8 cellular contexts compared by ENCODE assay signal in the genomic region with DNA sequence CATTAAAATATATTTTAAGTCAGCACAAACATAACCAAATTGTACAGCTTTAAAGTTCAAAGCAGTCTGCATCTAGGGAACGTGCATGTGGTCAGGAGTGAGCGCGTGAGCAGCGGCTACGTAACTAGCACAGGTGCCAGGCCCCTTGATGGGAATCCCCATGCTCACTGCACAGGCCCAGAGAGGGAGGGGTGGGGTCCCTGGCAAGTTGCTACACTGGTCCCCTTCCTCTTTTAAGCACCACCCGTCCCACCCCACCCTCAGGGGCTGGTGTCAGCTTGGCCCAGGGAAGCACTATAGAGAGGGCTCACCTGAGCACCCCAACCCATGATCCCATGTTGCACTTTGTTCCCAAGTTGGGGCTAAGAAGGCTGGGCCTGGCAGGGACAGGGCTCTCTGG. TPM values are rescaled to one million over a fixed set of nuclear protein-coding genes. Genes with fewer than 3 reads are reported as not detected.
DNase-seq lines count a peak whose midpoint lies in the region; ATAC-seq, FAIRE-seq and TF ChIP-seq lines count a peak whose summit lies in the region.

No MANE protein-coding gene starts in this region.

- TF ChIP-seq CTCF in AG09309 (IDR thresholded peaks at IDR 0.05; ENCODE audit: control insufficient read depth, insufficient read depth, low read depth, low read length, missing control alignments) (no peak), astrocyte of the spinal cord (IDR thresholded peaks at IDR 0.05; ENCODE audit: low read depth, low read length) (no peak), HepG2 (CRISPR knock-in tag; IDR thresholded peaks at IDR 0.05) (no peak), transverse colon (IDR thresholded peaks at IDR 0.05) (no peak)

- no peaks in the 10 kb centered on the region for H3K9me3 ChIP-seq in HUES64 (ENCODE audit: insufficient read depth, low read depth, low read length)
- H3K9me3 ChIP-seq in HepG2 (ENCODE audit: low read length) = no peaks in the 10 kb centered on the region
- no peaks in the 10 kb centered on the region for H3K9me3 ChIP-seq in transverse colon

- DNase-seq in AG09309 (ENCODE audit: low read depth) (no peak), astrocyte of the spinal cord (ENCODE audit: low read depth, low spot score) (peak; percentile 21), HepG2 (ENCODE audit: low spot score) (no peak), transverse colon (peak; percentile 51), UCSD-AML1 (lab: John Stamatoyannopoulos, UW; ENCODE audit: unreplicated experiment) (no peak)

- TF ChIP-seq POLR2A in HepG2 (IDR thresholded peaks at IDR 0.05; ENCODE audit: insufficient read depth in 1 of 2, low read depth in 2 of 2, low read length in 2 of 2) (no peak), transverse colon (IDR thresholded peaks at IDR 0.05) (no peak)

- FAIRE-seq in HepG2 (lab: Jason Lieb, UNC) = no peak

- H3K4me3 ChIP-seq in AG09309 (ENCODE audit: control insufficient read depth, low read depth, low read length) (peak overlapping the region; percentile 65), HUES64 (ENCODE audit: low read length) (peak overlapping the region; percentile 96), astrocyte of the spinal cord (ENCODE audit: low read depth, low read length) (peak overlapping the region; percentile 55), HepG2 (replicated peaks in 1 of 3; ENCODE audit: insufficient read depth in 1 of 3, low read depth in 2 of 3, low read length in 3 of 3) (peak overlapping the region; percentile 58 to 100 (median 97); a peak in 5 of 6 replicates), transverse colon (peak overlapping the region; percentile 35 to 92 (median 88))

- H3K4me2 ChIP-seq in HepG2 (ENCODE audit: low read depth, low read length) = peak overlapping the region; percentile 82

- peaks cover 47% of the 10 kb centered on the region for H3K36me3 ChIP-seq in HUES64 (ENCODE audit: insufficient read depth, low read length)
- H3K36me3 ChIP-seq in HepG2 (replicated peaks in 1 of 2; ENCODE audit: control insufficient read depth in 1 of 2, insufficient read depth in 2 of 2, low read length in 2 of 2) = peaks cover 19 to 40% of the 10 kb centered on the region in 2 experiments
- peaks cover 0 to 6% (median 1%) of the 10 kb centered on the region in 4 donors for H3K36me3 ChIP-seq in transverse colon

- intact Hi-C loops in HepG2 (cut with micrococcal nuclease; ENCODE audit: unreplicated experiment) = loop anchor here (2.0 kb wide), 1 partner anchor 48 kb away; no protein-coding TSS in a partner anchor
- intact Hi-C loops in transverse colon (cut with DNase I; ENCODE audit: low total_unique reads) = no loop called here

- WGBS in HUES64 = 56% methylated on average over 6 of the region's 6 CpGs
- 33% methylated on average over 6 of the region's 6 CpGs for WGBS in HepG2 (ENCODE audit: low lambda C conversion rate)
- WGBS in transverse colon (ENCODE audit: low coverage in 1 of 2), 2 donors = 34% methylated on average over 6 of the region's 6 CpGs; no CpG with 5 or more reads in 1 of the 2 donors

- in situ Hi-C loops in astrocyte of the spinal cord (cut with HindIII; ENCODE audit: low sequenced_read_pairs) (no loop called here), HepG2 (cut with HindIII; ENCODE audit: extremely low pct_ligation_motif_present, low pct_unique_long_range_greater_than_20kb) (no loop called here), transverse colon (cut with MboI; ENCODE audit: low pct_ligation_motif_present in 1 of 4, low pct_unique_long_range_greater_than_20kb in 1 of 4, low sequenced_read_pairs in 3 of 4) (loop anchor here in 1 of 4 donors (5.0 kb wide), 1 partner anchor 63 kb away; a partner anchor contains a TSS)

- TF ChIP-seq RAD21 in HepG2 (CRISPR knock-in tag; IDR thresholded peaks at IDR 0.05) = no peak

- TF ChIP-seq EP300 in HepG2 (IDR thresholded peaks at IDR 0.05; ENCODE audit: low read depth in 2 of 2, low read length in 2 of 2) (no peak), HepG2 (CRISPR knock-in tag; IDR thresholded peaks at IDR 0.05; ENCODE audit: borderline replicate concordance) (no peak), transverse colon (IDR thresholded peaks at IDR 0.05; ENCODE audit: low read depth) (no peak)

- H2AFZ ChIP-seq in HepG2 (ENCODE audit: low read length) = no peak overlapping the region

- H3K4me1 ChIP-seq in HUES64 (ENCODE audit: insufficient read depth, low read length) (no peaks in the 10 kb centered on the region; the same call in 1 of the 2 replicates), HepG2 (ENCODE audit: insufficient read depth, low read length) (peaks cover 21% of the 10 kb centered on the region), transverse colon (peaks cover 16 to 43% (median 26%) of the 10 kb centered on the region in 4 donors)

- no peaks in the 10 kb centered on the region for H4K20me1 ChIP-seq in HepG2 (ENCODE audit: insufficient read depth, low read length)

- BruUV-seq in HepG2 (replicated peaks; lab: Mats Ljungman, UMichigan) = no TSS peak

- peaks cover 13% of the 10 kb centered on the region for H3K79me2 ChIP-seq in HepG2 (ENCODE audit: insufficient read depth, low read length)

- H3K27me3 ChIP-seq in HUES64 (ENCODE audit: insufficient read depth, low read length) (no peaks in the 10 kb centered on the region), HepG2 (ENCODE audit: control insufficient read depth in 1 of 2, insufficient read depth in 2 of 2, low read length in 2 of 2) (no peaks in the 10 kb centered on the region), transverse colon (no peaks in the 10 kb centered on the region)

- POLR2A ChIA-PET in HepG2 (lab: Yijun Ruan, JAX) = interaction anchor here (0.8 to 1.8 kb wide), 2 partner anchors 24 to 78 kb away, joined by 3 to 4 read pairs; a partner anchor contains a TSS

- peak overlapping the region; percentile 95 for H3K9ac ChIP-seq in HUES64 (ENCODE audit: low read depth, low read length)
- peak overlapping the region; percentile 95 for H3K9ac ChIP-seq in HepG2 (ENCODE audit: insufficient read depth, low read depth, low read length)

- CTCF ChIA-PET in HepG2 (lab: Yijun Ruan, JAX; ENCODE audit: low intra/inter-chr PET ratio, low total read pairs) = no interaction called here

- ATAC-seq in HepG2 (peak; percentile 6; the same call in 2 of the 3 replicates), HG03520 (IDR thresholded peaks at IDR 0.05; ENCODE audit: unreplicated experiment) (no peak), GM18519 (IDR thresholded peaks at IDR 0.05; ENCODE audit: low FRiP score, unreplicated experiment) (no peak)

- peak overlapping the region; percentile 91 for H3K27ac ChIP-seq in HUES64 (ENCODE audit: low read depth, low read length)
- H3K27ac ChIP-seq in HepG2 (ENCODE audit: extremely low read length, insufficient read depth, low read length) = peak overlapping the region; percentile 87
- peak overlapping the region; percentile 94 to 99 (median 98) for H3K27ac ChIP-seq in transverse colon

RNA-seq across cellular contexts. Expression of a gene that starts 0.8 kb away (rescaled TPM):
- polyA plus RNA-seq in HUES64 (2013, experiment 1 of 2) = 20.6 TPM
- 17.6 TPM for polyA plus RNA-seq in HUES64 (2013, experiment 2 of 2)
- total RNA-seq in HepG2 (2016; rRNA removed; fragmentation: Illumina TruSeq; extraction: Trizol) (21.7 and 23.1 TPM in 2 replicates), transverse colon (10 to 100 TPM; 37.2 to 53.9 (median 44.2) TPM)
- 3.9 and 5.4 TPM in 2 replicates for total RNA-seq in HepG2 (2016; cell fraction: cytosol; rRNA removed; fragmentation: Illumina TruSeq; extraction: Trizol; ENCODE audit: low read depth)
- 21.2 and 23.8 TPM in 2 replicates for total RNA-seq in HepG2 (2016; cell fraction: insoluble cytoplasmic fraction; rRNA removed; fragmentation: Illumina TruSeq; extraction: Trizol)
- total RNA-seq in HepG2 (2016; cell fraction: membrane; rRNA removed; fragmentation: Illumina TruSeq; extraction: Trizol) = 7.3 and 8.9 TPM in 2 replicates
- total RNA-seq in HepG2 (2016; cell fraction: nucleus; rRNA removed; fragmentation: Illumina TruSeq; extraction: Trizol) = 14.9 and 16.7 TPM in 2 replicates
- polyA plus RNA-seq in HepG2 (2011; rRNA removed) = 6.5 and 9.1 TPM in 2 replicates
- 6.3 and 8.4 TPM in 2 replicates for polyA plus RNA-seq in HepG2 (2011; cell fraction: cytosol; rRNA removed)
- 15.5 and 21.5 TPM in 2 replicates for polyA plus RNA-seq in HepG2 (2011; cell fraction: nucleus; rRNA removed)
- polyA plus RNA-seq in HepG2 (2012) = 4.8 and 5.8 TPM in 2 replicates
- 3.3 and 3.7 TPM in 2 replicates for polyA plus RNA-seq in HepG2 (2016; cell fraction: cytosol; fragmentation: Illumina TruSeq; extraction: Trizol; ENCODE audit: low read depth)
- 17.8 and 18.8 TPM in 2 replicates for polyA plus RNA-seq in HepG2 (2016; cell fraction: insoluble cytoplasmic fraction; fragmentation: Illumina TruSeq; extraction: Trizol; ENCODE audit: low read depth)
- polyA plus RNA-seq in HepG2 (2016; cell fraction: membrane; fragmentation: Illumina TruSeq; extraction: Trizol; ENCODE audit: low read depth) = 4.7 and 5.8 TPM in 2 replicates
- polyA plus RNA-seq in HepG2 (2016; cell fraction: nucleus; fragmentation: Illumina TruSeq; extraction: Trizol; ENCODE audit: insufficient read depth, low read depth) = 23.9 and 25.9 TPM in 2 replicates
- polyA minus RNA-seq in HepG2 (2011; rRNA and poly(A)+ RNA removed; ENCODE audit: low replicate concordance) = 21.4 and 30.7 TPM in 2 replicates
- 4.2 and 5.6 TPM in 2 replicates for polyA minus RNA-seq in HepG2 (2011; cell fraction: cytosol; rRNA and poly(A)+ RNA removed)
- polyA minus RNA-seq in HepG2 (2011; cell fraction: nucleus; rRNA and poly(A)+ RNA removed) = 12.6 and 20.3 TPM in 2 replicates

RNA-seq across cellular contexts. Expression of a gene that starts 5.1 kb away (rescaled TPM):
- polyA plus RNA-seq in HUES64 (2013, experiment 1 of 2) = 1.9 TPM
- polyA plus RNA-seq in HUES64 (2013, experiment 2 of 2) = 3.0 TPM
- 0.35 TPM in 1 of 2 replicates, not detected in the other for total RNA-seq in HepG2 (2016; rRNA removed; fragmentation: Illumina TruSeq; extraction: Trizol)
- 0.18 and 0.51 TPM in 2 replicates for total RNA-seq in HepG2 (2016; cell fraction: cytosol; rRNA removed; fragmentation: Illumina TruSeq; extraction: Trizol; ENCODE audit: low read depth)
- total RNA-seq in HepG2 (2016; cell fraction: insoluble cytoplasmic fraction; rRNA removed; fragmentation: Illumina TruSeq; extraction: Trizol) = 0.13 and 0.45 TPM in 2 replicates
- 0.19 TPM in 1 of 2 replicates, not detected in the other for total RNA-seq in HepG2 (2016; cell fraction: membrane; rRNA removed; fragmentation: Illumina TruSeq; extraction: Trizol)
- total RNA-seq in HepG2 (2016; cell fraction: nucleus; rRNA removed; fragmentation: Illumina TruSeq; extraction: Trizol) = not detected in 2 replicates
- 0.21 TPM in 1 of 2 replicates, not detected in the other for polyA plus RNA-seq in HepG2 (2011; rRNA removed)
- polyA plus RNA-seq in HepG2 (2011; cell fraction: cytosol; rRNA removed) = 0.03 and 0.07 TPM in 2 replicates
- 3.1 and 7.8 TPM in 2 replicates for polyA plus RNA-seq in HepG2 (2011; cell fraction: nucleus; rRNA removed)
- 0.36 TPM in 1 of 2 replicates, not detected in the other for polyA plus RNA-seq in HepG2 (2012)
- polyA plus RNA-seq in HepG2 (2016; cell fraction: cytosol; fragmentation: Illumina TruSeq; extraction: Trizol; ENCODE audit: low read depth) = 0.40 and 0.44 TPM in 2 replicates
- 0.73 and 0.79 TPM in 2 replicates for polyA plus RNA-seq in HepG2 (2016; cell fraction: insoluble cytoplasmic fraction; fragmentation: Illumina TruSeq; extraction: Trizol; ENCODE audit: low read depth)
- polyA plus RNA-seq in HepG2 (2016; cell fraction: membrane; fragmentation: Illumina TruSeq; extraction: Trizol; ENCODE audit: low read depth) = 0.40 and 0.43 TPM in 2 replicates
- 0.53 and 1.7 TPM in 2 replicates for polyA plus RNA-seq in HepG2 (2016; cell fraction: nucleus; fragmentation: Illumina TruSeq; extraction: Trizol; ENCODE audit: insufficient read depth, low read depth)
- 1.8 and 3.5 TPM in 2 replicates for polyA minus RNA-seq in HepG2 (2011; rRNA and poly(A)+ RNA removed; ENCODE audit: low replicate concordance)
- polyA minus RNA-seq in HepG2 (2011; cell fraction: cytosol; rRNA and poly(A)+ RNA removed) = 0.26 and 0.30 TPM in 2 replicates
- polyA minus RNA-seq in HepG2 (2011; cell fraction: nucleus; rRNA and poly(A)+ RNA removed) = 0.75 and 2.1 TPM in 2 replicates
- under 1 TPM in 2 of 4 donors, not detected in 2; 0.68 to 0.79 TPM for total RNA-seq in transverse colon

RNA-seq across cellular contexts. Expression of a gene that starts 35.2 kb away (rescaled TPM):
- 23.0 TPM for polyA plus RNA-seq in HUES64 (2013, experiment 1 of 2)
- 26.9 TPM for polyA plus RNA-seq in HUES64 (2013, experiment 2 of 2)
- 16.1 and 29.9 TPM in 2 replicates for total RNA-seq in HepG2 (2016; rRNA removed; fragmentation: Illumina TruSeq; extraction: Trizol)
- 7.6 and 8.9 TPM in 2 replicates for total RNA-seq in HepG2 (2016; cell fraction: cytosol; rRNA removed; fragmentation: Illumina TruSeq; extraction: Trizol; ENCODE audit: low read depth)
- 12.8 and 27.1 TPM in 2 replicates for total RNA-seq in HepG2 (2016; cell fraction: insoluble cytoplasmic fraction; rRNA removed; fragmentation: Illumina TruSeq; extraction: Trizol)
- 10.8 and 12.7 TPM in 2 replicates for total RNA-seq in HepG2 (2016; cell fraction: membrane; rRNA removed; fragmentation: Illumina TruSeq; extraction: Trizol)
- 28.7 and 34.7 TPM in 2 replicates for total RNA-seq in HepG2 (2016; cell fraction: nucleus; rRNA removed; fragmentation: Illumina TruSeq; extraction: Trizol)
- 82.2 and 91.9 TPM in 2 replicates for polyA plus RNA-seq in HepG2 (2011; rRNA removed)
- polyA plus RNA-seq in HepG2 (2011; cell fraction: cytosol; rRNA removed) = 37.9 and 55.2 TPM in 2 replicates
- polyA plus RNA-seq in HepG2 (2011; cell fraction: nucleus; rRNA removed) = 455 and 594 TPM in 2 replicates
- 27.9 and 34.2 TPM in 2 replicates for polyA plus RNA-seq in HepG2 (2012)
- 8.1 and 10.5 TPM in 2 replicates for polyA plus RNA-seq in HepG2 (2016; cell fraction: cytosol; fragmentation: Illumina TruSeq; extraction: Trizol; ENCODE audit: low read depth)
- polyA plus RNA-seq in HepG2 (2016; cell fraction: insoluble cytoplasmic fraction; fragmentation: Illumina TruSeq; extraction: Trizol; ENCODE audit: low read depth) = 17.1 and 25.1 TPM in 2 replicates
- 14.9 and 15.8 TPM in 2 replicates for polyA plus RNA-seq in HepG2 (2016; cell fraction: membrane; fragmentation: Illumina TruSeq; extraction: Trizol; ENCODE audit: low read depth)
- 108 and 116 TPM in 2 replicates for polyA plus RNA-seq in HepG2 (2016; cell fraction: nucleus; fragmentation: Illumina TruSeq; extraction: Trizol; ENCODE audit: insufficient read depth, low read depth)
- 88.9 and 105 TPM in 2 replicates for polyA minus RNA-seq in HepG2 (2011; rRNA and poly(A)+ RNA removed; ENCODE audit: low replicate concordance)
- polyA minus RNA-seq in HepG2 (2011; cell fraction: cytosol; rRNA and poly(A)+ RNA removed) = 26.2 and 30.5 TPM in 2 replicates
- polyA minus RNA-seq in HepG2 (2011; cell fraction: nucleus; rRNA and poly(A)+ RNA removed) = 55.9 and 56.4 TPM in 2 replicates
- total RNA-seq in transverse colon = 10 to 100 TPM; 34.6 to 99.5 (median 52.1) TPM

RNA-seq across cellular contexts. Expression of a gene that starts 35.3 kb away (rescaled TPM):
- polyA plus RNA-seq in HUES64 (2013, experiment 1 of 2) = 5.4 TPM
- polyA plus RNA-seq in HUES64 (2013, experiment 2 of 2) = 5.4 TPM
- total RNA-seq in HepG2 (2016; rRNA removed; fragmentation: Illumina TruSeq; extraction: Trizol) (26.7 and 189 TPM in 2 replicates), transverse colon (100 to 1,000 TPM in 1 of 4 donors, 10 to 100 TPM in 3; 12.2 to 116 (median 15.1) TPM)
- 15.3 and 18.3 TPM in 2 replicates for total RNA-seq in HepG2 (2016; cell fraction: cytosol; rRNA removed; fragmentation: Illumina TruSeq; extraction: Trizol; ENCODE audit: low read depth)
- 25.3 and 197 TPM in 2 replicates for total RNA-seq in HepG2 (2016; cell fraction: insoluble cytoplasmic fraction; rRNA removed; fragmentation: Illumina TruSeq; extraction: Trizol)
- 14.6 and 16.5 TPM in 2 replicates for total RNA-seq in HepG2 (2016; cell fraction: membrane; rRNA removed; fragmentation: Illumina TruSeq; extraction: Trizol)
- 267 and 300 TPM in 2 replicates for total RNA-seq in HepG2 (2016; cell fraction: nucleus; rRNA removed; fragmentation: Illumina TruSeq; extraction: Trizol)
- 452 and 686 TPM in 2 replicates for polyA plus RNA-seq in HepG2 (2011; rRNA removed)
- 174 and 178 TPM in 2 replicates for polyA plus RNA-seq in HepG2 (2011; cell fraction: cytosol; rRNA removed)
- polyA plus RNA-seq in HepG2 (2011; cell fraction: nucleus; rRNA removed) = 7,383 and 7,818 TPM in 2 replicates
- polyA plus RNA-seq in HepG2 (2012) = 313 and 330 TPM in 2 replicates
- 6.2 and 6.6 TPM in 2 replicates for polyA plus RNA-seq in HepG2 (2016; cell fraction: cytosol; fragmentation: Illumina TruSeq; extraction: Trizol; ENCODE audit: low read depth)
- polyA plus RNA-seq in HepG2 (2016; cell fraction: insoluble cytoplasmic fraction; fragmentation: Illumina TruSeq; extraction: Trizol; ENCODE audit: low read depth) = 20.9 and 21.3 TPM in 2 replicates
- polyA plus RNA-seq in HepG2 (2016; cell fraction: membrane; fragmentation: Illumina TruSeq; extraction: Trizol; ENCODE audit: low read depth) = 9.6 and 10.0 TPM in 2 replicates
- 695 and 762 TPM in 2 replicates for polyA plus RNA-seq in HepG2 (2016; cell fraction: nucleus; fragmentation: Illumina TruSeq; extraction: Trizol; ENCODE audit: insufficient read depth, low read depth)
- 3.2 and 148 TPM in 2 replicates for polyA minus RNA-seq in HepG2 (2011; rRNA and poly(A)+ RNA removed; ENCODE audit: low replicate concordance)
- 42.2 and 50.5 TPM in 2 replicates for polyA minus RNA-seq in HepG2 (2011; cell fraction: cytosol; rRNA and poly(A)+ RNA removed)
- 323 and 384 TPM in 2 replicates for polyA minus RNA-seq in HepG2 (2011; cell fraction: nucleus; rRNA and poly(A)+ RNA removed)

RNA-seq across cellular contexts. Expression of a gene that starts 50.4 kb away (rescaled TPM):
- polyA plus RNA-seq in HUES64 (2013, experiment 1 of 2) = 106 TPM
- 112 TPM for polyA plus RNA-seq in HUES64 (2013, experiment 2 of 2)
- total RNA-seq in HepG2 (2016; rRNA removed; fragmentation: Illumina TruSeq; extraction: Trizol) (116 and 130 TPM in 2 replicates), transverse colon (100 to 1,000 TPM in 3 of 4 donors, 10 to 100 TPM in 1; 53.9 to 151 (median 116) TPM)
- 32.8 and 39.1 TPM in 2 replicates for total RNA-seq in HepG2 (2016; cell fraction: cytosol; rRNA removed; fragmentation: Illumina TruSeq; extraction: Trizol; ENCODE audit: low read depth)
- 118 and 134 TPM in 2 replicates for total RNA-seq in HepG2 (2016; cell fraction: insoluble cytoplasmic fraction; rRNA removed; fragmentation: Illumina TruSeq; extraction: Trizol)
- total RNA-seq in HepG2 (2016; cell fraction: membrane; rRNA removed; fragmentation: Illumina TruSeq; extraction: Trizol) = 57.5 and 60.4 TPM in 2 replicates
- 99.4 and 109 TPM in 2 replicates for total RNA-seq in HepG2 (2016; cell fraction: nucleus; rRNA removed; fragmentation: Illumina TruSeq; extraction: Trizol)
- polyA plus RNA-seq in HepG2 (2011; rRNA removed) = 116 and 123 TPM in 2 replicates
- polyA plus RNA-seq in HepG2 (2011; cell fraction: cytosol; rRNA removed) = 95.0 and 116 TPM in 2 replicates
- polyA plus RNA-seq in HepG2 (2011; cell fraction: nucleus; rRNA removed) = 227 and 231 TPM in 2 replicates
- 110 and 113 TPM in 2 replicates for polyA plus RNA-seq in HepG2 (2012)
- 22.6 and 23.9 TPM in 2 replicates for polyA plus RNA-seq in HepG2 (2016; cell fraction: cytosol; fragmentation: Illumina TruSeq; extraction: Trizol; ENCODE audit: low read depth)
- polyA plus RNA-seq in HepG2 (2016; cell fraction: insoluble cytoplasmic fraction; fragmentation: Illumina TruSeq; extraction: Trizol; ENCODE audit: low read depth) = 87.5 and 96.0 TPM in 2 replicates
- polyA plus RNA-seq in HepG2 (2016; cell fraction: membrane; fragmentation: Illumina TruSeq; extraction: Trizol; ENCODE audit: low read depth) = 27.9 and 31.1 TPM in 2 replicates
- 137 and 152 TPM in 2 replicates for polyA plus RNA-seq in HepG2 (2016; cell fraction: nucleus; fragmentation: Illumina TruSeq; extraction: Trizol; ENCODE audit: insufficient read depth, low read depth)
- 481 and 533 TPM in 2 replicates for polyA minus RNA-seq in HepG2 (2011; rRNA and poly(A)+ RNA removed; ENCODE audit: low replicate concordance)
- polyA minus RNA-seq in HepG2 (2011; cell fraction: cytosol; rRNA and poly(A)+ RNA removed) = 94.8 and 99.0 TPM in 2 replicates
- 120 and 143 TPM in 2 replicates for polyA minus RNA-seq in HepG2 (2011; cell fraction: nucleus; rRNA and poly(A)+ RNA removed)

Comparison
In these comparisons a context has a peak if more than half of its experiments do, and no peak if none do; other contexts are left out.
1. DNase-seq: peak in astrocyte of the spinal cord (single experiment) and transverse colon (single experiment); none in AG09309 (single experiment), HepG2 (single experiment) and UCSD-AML1 (single experiment).
2. Peak in every context shown above with its lines, with median percentiles within 50 percentile points of each other: H3K4me3 ChIP-seq and H3K27ac ChIP-seq.